In the genomic region with DNA sequence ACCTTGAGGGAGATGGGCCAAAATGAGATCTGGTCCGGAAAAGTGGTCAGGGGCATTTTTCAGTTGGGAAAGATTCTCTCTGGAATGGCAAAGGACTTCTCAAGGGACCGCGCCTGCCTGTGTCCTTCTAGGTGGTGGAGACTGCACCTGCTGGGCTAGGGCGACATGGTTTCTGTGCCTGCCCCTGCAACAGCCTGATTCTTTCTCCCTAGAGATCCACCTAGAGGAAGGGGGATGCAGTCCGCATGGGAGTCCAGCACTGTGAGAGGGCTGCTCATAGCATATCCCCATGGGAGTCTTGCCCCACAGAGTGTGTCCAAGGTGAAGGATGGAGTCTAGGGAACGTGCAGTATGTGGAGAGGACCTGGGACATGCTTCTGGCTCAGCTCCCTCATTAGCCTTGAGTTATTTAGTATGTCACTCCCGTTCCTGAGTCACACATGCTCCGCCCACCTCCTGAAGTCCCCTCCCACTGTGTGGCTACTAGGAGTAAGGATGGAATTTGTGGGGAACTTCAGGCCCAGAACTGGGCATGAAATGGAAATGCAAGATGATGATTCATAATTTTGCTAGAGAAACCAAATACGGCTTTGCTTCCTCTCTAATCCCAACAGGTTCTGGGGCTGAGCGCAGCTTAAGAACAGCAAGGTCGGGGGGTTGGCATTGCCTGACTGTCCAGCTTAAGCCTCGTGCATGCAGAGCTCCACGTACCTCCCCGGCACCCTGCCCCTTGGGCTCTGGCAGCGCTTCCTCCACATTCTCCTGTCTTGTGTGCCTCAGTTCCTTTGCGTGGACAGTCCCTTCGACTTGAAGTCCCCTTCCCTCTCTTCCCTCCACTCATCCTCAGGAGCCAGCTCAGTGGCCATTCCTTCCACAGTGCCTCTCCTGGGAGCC, we compare ENCODE assay signal across 11 cellular contexts. TPM values are rescaled to one million over a fixed set of nuclear protein-coding genes. Genes with fewer than 3 reads are reported as not detected.
DNase-seq lines count a peak whose midpoint lies in the region; ATAC-seq and TF ChIP-seq lines count a peak whose summit lies in the region.
"Had no signal": no experiment of that assay in that cellular context is flagged by ENCODE, and none has a peak within 500 bp of the region (broad histone marks: within the 10 kb centered on the region; RNA-seq: fewer than 3 reads in every experiment).

No MANE protein-coding gene starts in this region.

- H4K12ac ChIP-seq in trophoblast cell (ENCODE audit: low read depth, low read length) = no peak overlapping the region

- H3K4me2 ChIP-seq in fibroblast of lung (ENCODE audit: extremely low read depth, insufficient read depth, low read length) (peak overlapping the region; percentile 30), trophoblast cell (ENCODE audit: low read length) (no peak overlapping the region)

- peaks cover 3% of the 10 kb centered on the region for H3K79me1 ChIP-seq in trophoblast cell (ENCODE audit: low read length)

- no peak overlapping the region for H4K91ac ChIP-seq in trophoblast cell (ENCODE audit: low read depth, low read length)

- in situ Hi-C loops in Caki2 (cut with HindIII; ENCODE audit: low pct_unique_long_range_greater_than_20kb, low sequenced_read_pairs) = no loop called here

- H3K79me2 ChIP-seq in fibroblast of lung (ENCODE audit: control insufficient read depth, insufficient read depth, low read length) (no peaks in the 10 kb centered on the region), trophoblast cell (ENCODE audit: control insufficient read depth, insufficient read depth, low read length, poor library complexity) (peaks cover 2% of the 10 kb centered on the region)

- no peak overlapping the region for H4K8ac ChIP-seq in trophoblast cell (ENCODE audit: low read depth, low read length)

- peaks cover 22% of the 10 kb centered on the region for H3K4me1 ChIP-seq in fibroblast of lung (ENCODE audit: control insufficient read depth, extremely low read depth, insufficient read depth, low read length)
- H3K4me1 ChIP-seq in trophoblast cell (ENCODE audit: control insufficient read depth in 1 of 2, insufficient read depth in 2 of 2, low read length in 2 of 2) = peaks cover 18 to 23% of the 10 kb centered on the region in 2 experiments

- H2BK12ac ChIP-seq in trophoblast cell (ENCODE audit: low read length) = no peak overlapping the region

- H3K18ac ChIP-seq in trophoblast cell (ENCODE audit: low read length) = no peak overlapping the region

- H3K36me3 ChIP-seq in fibroblast of lung (ENCODE audit: control insufficient read depth, insufficient read depth, low read length) (no peaks in the 10 kb centered on the region), trophoblast cell (ENCODE audit: control insufficient read depth in 1 of 2, insufficient read depth in 2 of 2, low read length in 2 of 2) (no peaks in the 10 kb centered on the region)

- no peak overlapping the region for H3K23ac ChIP-seq in trophoblast cell (ENCODE audit: low read length)

- no peak overlapping the region for H3K4me3 ChIP-seq in fibroblast of lung (replicated peaks in 1 of 4; ENCODE audit: control extremely low read depth in 1 of 4, insufficient read depth in 1 of 4, low read depth in 3 of 4, low read length in 4 of 4)
- no peak overlapping the region for H3K4me3 ChIP-seq in trophoblast cell (ENCODE audit: low read depth, low read length)
- H3K4me3 ChIP-seq: GM12878 had no signal

- no peak overlapping the region for H2BK120ac ChIP-seq in trophoblast cell (ENCODE audit: insufficient read depth, low read length, poor library complexity)

- no peak for TF ChIP-seq CTCF in fibroblast of lung (conservative IDR thresholded peaks at IDR 0.05 in 1 of 2, IDR thresholded peaks at IDR 0.05 in 1 of 2; ENCODE audit: low read depth in 1 of 2, low read length in 2 of 2)

- no peak overlapping the region for H3K4ac ChIP-seq in trophoblast cell (ENCODE audit: low read depth, low read length)

- peak overlapping the region; percentile 0 for H3K9ac ChIP-seq in fibroblast of lung (ENCODE audit: insufficient read depth, low read length)
- H3K9ac ChIP-seq in trophoblast cell (ENCODE audit: low read length) = no peak overlapping the region

- ATAC-seq in HG03135 (IDR thresholded peaks at IDR 0.05; ENCODE audit: unreplicated experiment) = no peak
- ATAC-seq in GM18868 (IDR thresholded peaks at IDR 0.05; ENCODE audit: unreplicated experiment) = no peak
- no peak for ATAC-seq in GM18519 (IDR thresholded peaks at IDR 0.05; ENCODE audit: low FRiP score, unreplicated experiment)

- no peak overlapping the region for H2BK5ac ChIP-seq in trophoblast cell (ENCODE audit: low read depth, low read length, poor library complexity)

- DNase-seq in Caki2 (ENCODE audit: low read depth) = peak; percentile 86
- DNase-seq in RPMI7951 (ENCODE audit: low read depth) = peak; percentile 92
- DNase-seq in fibroblast of lung (ENCODE audit: low read depth in 2 of 2) = peak; percentile 97 to 98
- peak; percentile 49 to 67 for DNase-seq in trophoblast cell
- no peak for DNase-seq in NCI-H146 treated with DMSO at 0.1 percent for 48 hours (lab: John Stamatoyannopoulos, UW; ENCODE audit: unreplicated experiment)
- DNase-seq: Karpas-422; stimulated activated naive CD4-positive, alpha-beta T cell had no signal

- H3K27me3 ChIP-seq in fibroblast of lung (ENCODE audit: control insufficient read depth, insufficient read depth, low read length) (no peaks in the 10 kb centered on the region), trophoblast cell (ENCODE audit: insufficient read depth, low read length) (no peaks in the 10 kb centered on the region)

- H3K27ac ChIP-seq in fibroblast of lung (ENCODE audit: insufficient read depth, low read length) (peak overlapping the region; percentile 69), trophoblast cell (ENCODE audit: low read depth, low read length) (no peak overlapping the region)

- peak overlapping the region; percentile 59 for H2AK5ac ChIP-seq in trophoblast cell (ENCODE audit: low read length)

- WGBS in trophoblast cell (ENCODE audit: extremely low coverage, insufficient coverage, insufficient read length) = no CpG with 5 or more reads among the region's 17 CpGs

- no peaks in the 10 kb centered on the region for H3K9me3 ChIP-seq in fibroblast of lung (ENCODE audit: control insufficient read depth, insufficient read depth, low read depth, low read length)
- no peaks in the 10 kb centered on the region for H3K9me3 ChIP-seq in trophoblast cell (ENCODE audit: insufficient read depth, low read depth, low read length)

- H4K20me1 ChIP-seq in fibroblast of lung (ENCODE audit: control insufficient read depth, extremely low read depth, insufficient read depth, low read length) = no peaks in the 10 kb centered on the region

- H3K14ac ChIP-seq in trophoblast cell (ENCODE audit: low read length) = no peak overlapping the region

- no peak overlapping the region for H2AFZ ChIP-seq in fibroblast of lung (ENCODE audit: low read length)
- no peak overlapping the region for H2AFZ ChIP-seq in trophoblast cell (ENCODE audit: insufficient read depth, low read length, poor library complexity)

RNA-seq across cellular contexts. Expression of a gene that starts 35.0 kb away (rescaled TPM):
- total RNA-seq in Caki2 (2014; rRNA removed; shearing (Covaris generic); ENCODE audit: low replicate concordance) = not detected in 2 replicates
- total RNA-seq in RPMI7951 (2014; rRNA removed; shearing (Covaris generic)) = not detected in 2 replicates
- 0.17 and 0.77 TPM in 2 replicates for total RNA-seq in fibroblast of lung
- 0.33 and 1.5 TPM in 2 replicates for polyA plus RNA-seq in fibroblast of lung
- 0.48 and 1.6 TPM in 2 replicates for polyA plus RNA-seq in fibroblast of lung (2012)
- 0.82 and 2.8 TPM in 2 replicates for polyA minus RNA-seq in fibroblast of lung (ENCODE audit: low replicate concordance)
- 0.22 and 0.25 TPM in 2 replicates for polyA plus RNA-seq in trophoblast cell (2013)
